ENCODE assay signal across 11 cellular contexts in the genomic region with DNA sequence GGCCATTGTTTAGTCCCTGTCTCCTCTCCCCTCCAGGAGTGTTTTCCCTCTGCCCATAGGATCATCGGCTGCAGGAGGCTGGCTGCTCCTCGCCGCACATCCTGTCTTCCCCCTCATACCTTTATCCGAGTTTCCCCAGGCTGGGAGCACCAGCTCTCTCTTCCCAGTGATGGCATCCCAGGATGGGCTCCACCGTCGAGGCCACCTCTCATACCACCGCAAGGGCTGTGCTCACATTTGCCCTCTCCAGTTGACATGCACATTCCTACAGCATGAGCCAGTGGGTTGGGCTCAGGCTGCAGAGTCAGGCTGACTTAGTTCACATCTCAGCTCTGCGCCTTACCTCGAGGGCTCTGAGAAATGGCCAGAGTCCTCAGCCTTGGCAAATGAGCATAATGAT. TPM values are rescaled to one million over a fixed set of nuclear protein-coding genes. Genes with fewer than 3 reads are reported as not detected.
DNase-seq lines count a peak whose midpoint lies in the region; ATAC-seq and TF ChIP-seq lines count a peak whose summit lies in the region.
"Had no signal": no experiment of that assay in that cellular context is flagged by ENCODE, and none has a peak within 500 bp of the region (broad histone marks: within the 10 kb centered on the region; RNA-seq: fewer than 3 reads in every experiment).

No MANE protein-coding gene starts in this region.

- H2AFZ ChIP-seq in HCT116 (ENCODE audit: low read depth, low read length, poor library complexity, severe bottlenecking): peak overlapping the region; percentile 66

- no TSS peak for BruUV-seq in HCT116 (replicated peaks; lab: Mats Ljungman, UMichigan)

- H3K4me1 ChIP-seq in HCT116 (ENCODE audit: control insufficient read depth in 1 of 2, insufficient read depth in 2 of 2, low read length in 2 of 2): peaks cover 16 to 42% of the 10 kb centered on the region in 2 experiments
- no peaks in the 10 kb centered on the region for H3K4me1 ChIP-seq in gastrocnemius medialis
- peaks cover 0 to 19% (median 0%) of the 10 kb centered on the region in 12 donors for H3K4me1 ChIP-seq in heart left ventricle

- H3K27ac ChIP-seq in AG04450 (ENCODE audit: low read depth, low read length) (no peak overlapping the region), HCT116 (ENCODE audit: low read depth, low read length) (no peak overlapping the region), gastrocnemius medialis (no peak overlapping the region), heart left ventricle (no peak overlapping the region)

- WGBS in heart left ventricle, 4 donors: 71 to 84% (median 76%) methylated on average over 9 of the region's 9 CpGs

- RAD21 ChIA-PET in HCT116 (lab: Charles Lee; ENCODE audit: low non-redundant PET in 1 of 2, low total read pairs in 2 of 2, uncharacterized antibody in 2 of 2, unreplicated experiment in 2 of 2): no interaction called here

- H3K4me3 ChIP-seq in AG04450 (ENCODE audit: low read depth, low read length): no peak overlapping the region
- H3K4me3 ChIP-seq in HCT116 (replicated peaks in 1 of 2; ENCODE audit: low read depth in 1 of 2, low read length in 2 of 2): peak overlapping the region in 1 of 2 experiments; percentile 32; a peak in 2 of 4 replicates
- H3K4me3 ChIP-seq in gastrocnemius medialis: no peak overlapping the region
- no peak overlapping the region for H3K4me3 ChIP-seq in heart left ventricle

- TF ChIP-seq CTCF in AG04450 (IDR thresholded peaks at IDR 0.05; ENCODE audit: low read depth, low read length) (no peak), HCT116 (IDR thresholded peaks at IDR 0.05 in 2 of 3, conservative IDR thresholded peaks at IDR 0.05 in 1 of 3; ENCODE audit: borderline replicate concordance in 1 of 3, insufficient read depth in 1 of 3, low read depth in 2 of 3, low read length in 2 of 3) (no peak), gastrocnemius medialis (IDR thresholded peaks at IDR 0.05 in 4 of 5, conservative IDR thresholded peaks at IDR 0.05 in 1 of 5) (no peak), heart left ventricle (IDR thresholded peaks at IDR 0.05) (no peak)

- TF ChIP-seq POLR2A in HCT116 (IDR thresholded peaks at IDR 0.05; ENCODE audit: borderline replicate concordance, extremely low read depth, insufficient read depth, insufficient read length) (no peak), gastrocnemius medialis (IDR thresholded peaks at IDR 0.05) (no peak), heart left ventricle (IDR thresholded peaks at IDR 0.05) (no peak)

- CTCF ChIA-PET in AG04450 (lab: Charles Lee) (interaction anchor here (1.6 to 2.4 kb wide), 2 partner anchors 161 to 176 kb away, joined by 7 to 9 read pairs; no protein-coding TSS in a partner anchor), HCT116 (lab: Charles Lee) (interaction anchor here (1.2 to 1.8 kb wide), 2 partner anchors 160 to 176 kb away, joined by 4 to 5 read pairs; no protein-coding TSS in a partner anchor)

- in situ Hi-C loops in gastrocnemius medialis (cut with MboI; ENCODE audit: low sequenced_read_pairs in 4 of 4): loop anchor here (5.0 to 25.0 kb wide), 4 partner anchors 155 to 405 kb away; a partner anchor contains a TSS

- peak; percentile 42 for DNase-seq in AG04450 (ENCODE audit: low read depth, low spot score)
- DNase-seq in HCT116 (ENCODE audit: low read depth, low spot score): peak; percentile 61
- peak; percentile 85 for DNase-seq in astrocyte of the hippocampus (ENCODE audit: low read depth, low spot score)
- peak; percentile 76 for DNase-seq in kidney tubule cell (ENCODE audit: low spot score)
- no peak for DNase-seq in gastrocnemius medialis
- DNase-seq in heart left ventricle: no peak
- DNase-seq: activated CD8-positive, alpha-beta T cell treated with anti-CD3 and anti-CD28 coated beads for 36 hours; DMS79 had no signal

- peak; percentile 96 for ATAC-seq in HCT116
- no peak for ATAC-seq in gastrocnemius medialis
- ATAC-seq in HG02759 (IDR thresholded peaks at IDR 0.05; ENCODE audit: unreplicated experiment): no peak
- no peak for ATAC-seq in GM19035 (IDR thresholded peaks at IDR 0.05; ENCODE audit: unreplicated experiment)
- no peak for ATAC-seq in heart left ventricle
- ATAC-seq: activated CD8-positive, alpha-beta T cell treated with anti-CD3 and anti-CD28 coated beads for 36 hours had no signal

- no peaks in the 10 kb centered on the region for H3K79me2 ChIP-seq in HCT116 (ENCODE audit: insufficient read depth, low read length)

- no peaks in the 10 kb centered on the region for H3K27me3 ChIP-seq in AG04450 (ENCODE audit: control insufficient read depth, insufficient read depth, low read length)
- no peaks in the 10 kb centered on the region for H3K27me3 ChIP-seq in HCT116 (ENCODE audit: insufficient read depth, low read length)
- no peaks in the 10 kb centered on the region for H3K27me3 ChIP-seq in gastrocnemius medialis
- no peaks in the 10 kb centered on the region for H3K27me3 ChIP-seq in heart left ventricle

- H3K36me3 ChIP-seq in HCT116 (ENCODE audit: control insufficient read depth in 1 of 2, insufficient read depth in 2 of 2, low read length in 2 of 2) (no peaks in the 10 kb centered on the region), gastrocnemius medialis (no peaks in the 10 kb centered on the region), heart left ventricle (no peaks in the 10 kb centered on the region)

- no peaks in the 10 kb centered on the region for H4K20me1 ChIP-seq in HCT116 (ENCODE audit: insufficient read depth)

- H3K9ac ChIP-seq in HCT116 (ENCODE audit: low read length): peak overlapping the region; percentile 16; the same call in 1 of the 2 replicates

- POLR2A ChIA-PET in AG04450 (lab: Yijun Ruan, JAX) (no interaction called here), HCT116 (lab: Charles Lee) (interaction anchor here (1.0 kb wide), 1 partner anchor 8 kb away, joined by 3 read pairs; no protein-coding TSS in a partner anchor)

- no peak for TF ChIP-seq RAD21 in HCT116 (IDR thresholded peaks at IDR 0.05; ENCODE audit: low read depth)

- H3K4me2 ChIP-seq in HCT116 (ENCODE audit: low read length): peak overlapping the region; percentile 69

- H3K9me2 ChIP-seq in HCT116 (ENCODE audit: insufficient read depth): no peaks in the 10 kb centered on the region

- intact Hi-C loops in HCT116 (cut with micrococcal nuclease) (no loop called here), gastrocnemius medialis (cut with DNase I; ENCODE audit: low total_unique reads) (loop anchor here (10.0 kb wide), 1 partner anchor 273 kb away; no protein-coding TSS in a partner anchor), heart left ventricle (cut with DNase I) (loop anchor here in 6 of 10 donors (10.0 kb wide), 2 partner anchors 273 to 403 kb away; a partner anchor contains a TSS)

- no peaks in the 10 kb centered on the region for H3K9me3 ChIP-seq in AG04450 (ENCODE audit: control insufficient read depth, insufficient read depth, low read length)
- H3K9me3 ChIP-seq in HCT116 (ENCODE audit: control insufficient read depth in 1 of 2, insufficient read depth in 1 of 2, low read depth in 1 of 2, low read length in 2 of 2): no peaks in the 10 kb centered on the region
- no peaks in the 10 kb centered on the region for H3K9me3 ChIP-seq in gastrocnemius medialis
- no peaks in the 10 kb centered on the region for H3K9me3 ChIP-seq in heart left ventricle

TF ChIP-seq in HCT116, 20 proteins besides CTCF, POLR2A, EP300 and RAD21:
- TF ChIP-seq JUND (IDR thresholded peaks at IDR 0.05) (peak; percentile 42), FOSL1 (IDR thresholded peaks at IDR 0.05; ENCODE audit: low read depth) (peak; percentile 47; the same call in 1 of the 2 replicates), CBX3 (IDR thresholded peaks at IDR 0.05; ENCODE audit: low read depth) (peak; percentile 71), SP1 (IDR thresholded peaks at IDR 0.05; ENCODE audit: low read depth) (peak; percentile 44), ELF1 (IDR thresholded peaks at IDR 0.05; ENCODE audit: borderline replicate concordance, low read depth) (no peak), ZNF274 (IDR thresholded peaks at IDR 0.05; ENCODE audit: low read depth, low read length) (no peak), EGR1 (IDR thresholded peaks at IDR 0.05; ENCODE audit: low read depth) (no peak), YY1 (IDR thresholded peaks at IDR 0.05; ENCODE audit: extremely low read depth, insufficient replicate concordance, low read depth, low read length) (no peak)
- TF ChIP-seq, protein P1, sequence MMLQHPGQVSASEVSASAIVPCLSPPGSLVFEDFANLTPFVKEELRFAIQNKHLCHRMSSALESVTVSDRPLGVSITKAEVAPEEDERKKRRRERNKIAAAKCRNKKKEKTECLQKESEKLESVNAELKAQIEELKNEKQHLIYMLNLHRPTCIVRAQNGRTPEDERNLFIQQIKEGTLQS (IDR thresholded peaks at IDR 0.05): no peak
- TF ChIP-seq, protein P2, sequence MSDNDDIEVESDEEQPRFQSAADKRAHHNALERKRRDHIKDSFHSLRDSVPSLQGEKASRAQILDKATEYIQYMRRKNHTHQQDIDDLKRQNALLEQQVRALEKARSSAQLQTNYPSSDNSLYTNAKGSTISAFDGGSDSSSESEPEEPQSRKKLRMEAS (IDR thresholded peaks at IDR 0.05): peak; percentile 77

RNA-seq across cellular contexts. Expression of a gene that starts 12.1 kb away (rescaled TPM):
- polyA plus RNA-seq in AG04450 (2011; rRNA removed) (0.47 and 0.83 TPM in 2 replicates), heart left ventricle (under 1 TPM in 1 of 2 donors, not detected in 1; 0.14 TPM)
- 0.14 and 0.26 TPM in 2 replicates for polyA minus RNA-seq in AG04450 (2011; rRNA and poly(A)+ RNA removed)
- total RNA-seq in HCT116 (2021; ENCODE audit: unreplicated experiment) (1.7 TPM), gastrocnemius medialis (under 1 TPM in 1 of 4 donors, not detected in 3; 0.18 TPM), heart left ventricle (under 1 TPM in 2 of 9 donors, not detected in 7; 0.11 to 0.19 TPM)
- polyA plus RNA-seq in HCT116 (2012): 6.1 and 6.6 TPM in 2 replicates
- total RNA-seq: lung microvascular endothelial cell had no signal

RNA-seq across cellular contexts. Expression of a gene that starts 46.0 kb away (rescaled TPM):
- polyA plus RNA-seq in AG04450 (2011; rRNA removed): 31.9 and 37.4 TPM in 2 replicates
- 51.6 and 57.3 TPM in 2 replicates for polyA minus RNA-seq in AG04450 (2011; rRNA and poly(A)+ RNA removed)
- 50.3 TPM for total RNA-seq in HCT116 (2021; ENCODE audit: unreplicated experiment)
- 74.9 and 80.9 TPM in 2 replicates for polyA plus RNA-seq in HCT116 (2012)
- 100 to 1,000 TPM; 168 to 331 (median 246) TPM for total RNA-seq in gastrocnemius medialis
- total RNA-seq in heart left ventricle: 100 to 1,000 TPM; 194 to 310 (median 227) TPM
- polyA plus RNA-seq in heart left ventricle: 100 to 1,000 TPM in 1 of 2 donors, 10 to 100 TPM in 1; 83.0 to 284 TPM

RNA-seq across cellular contexts. Expression of a gene that starts 52.2 kb away (rescaled TPM):
- polyA plus RNA-seq in AG04450 (2011; rRNA removed): 28.0 and 31.8 TPM in 2 replicates
- polyA minus RNA-seq in AG04450 (2011; rRNA and poly(A)+ RNA removed): 28.1 and 45.3 TPM in 2 replicates
- total RNA-seq in HCT116 (2021; ENCODE audit: unreplicated experiment): 59.7 TPM
- polyA plus RNA-seq in HCT116 (2012): 30.4 and 41.4 TPM in 2 replicates
- total RNA-seq in gastrocnemius medialis: 10 to 100 TPM; 29.7 to 38.8 (median 32.2) TPM
- total RNA-seq in heart left ventricle: 10 to 100 TPM; 26.6 to 53.4 (median 34.9) TPM
- polyA plus RNA-seq in heart left ventricle: 10 to 100 TPM; 24.7 to 80.3 TPM

Comparison
In these comparisons a context has a peak if more than half of its experiments do, and no peak if none do; other contexts are left out.
1. DNase-seq: peak in AG04450 (single experiment), HCT116 (single experiment), astrocyte of the hippocampus (single experiment) and kidney tubule cell (single experiment); none in gastrocnemius medialis (0 of 2) and heart left ventricle (0 of 5).